In genomic region chr17:82097187-82097918, GRCh38 we compare ENCODE assay signal across 8 cellular contexts. TPM values are rescaled to one million over a fixed set of nuclear protein-coding genes. Genes with fewer than 3 reads are reported as not detected.
DNase-seq lines count a peak whose midpoint lies in the region; ATAC-seq, FAIRE-seq and TF ChIP-seq lines count a peak whose summit lies in the region.

No MANE protein-coding gene starts in this region.

- DNase-seq in CD4-positive, alpha-beta memory T cell: peak in 1 of 5 donors; percentile 24
- DNase-seq in GM19239 (ENCODE audit: insufficient read length, low spot score) (peak; percentile 70), LoVo (ENCODE audit: low spot score) (peak; percentile 21), globus pallidus (ENCODE audit: low spot score) (peak; percentile 29), pancreas (peak in 5 of 6 donors; percentile 42 to 87 (median 69)), NCI-H1105 treated with DMSO at 0.1 percent for 48 hours (lab: John Stamatoyannopoulos, UW) (no peak), SIG-M5 (lab: John Stamatoyannopoulos, UW) (no peak)
- DNase-seq in activated gamma-delta T cell treated with anti-CD3 and anti-CD28 coated beads, Interleukin-2, amount 50 U/mL, for 16 hours (ENCODE audit: low read depth): peak; percentile 27

- FAIRE-seq in GM19239 (lab: Jason Lieb, UNC) (peak; percentile 74), pancreas (lab: Jason Lieb, UNC) (no peak)

- peak overlapping the region; percentile 23 to 50 for H3K4me3 ChIP-seq in CD4-positive, alpha-beta memory T cell (ENCODE audit: low read length in 2 of 2)
- H3K4me3 ChIP-seq in pancreas: peak overlapping the region; percentile 81 to 84 (median 82)

- H3K27ac ChIP-seq in CD4-positive, alpha-beta memory T cell (ENCODE audit: low read depth, low read length): peak overlapping the region; percentile 78
- H3K27ac ChIP-seq in pancreas: peak overlapping the region; percentile 86 to 94 (median 90)

- WGBS in pancreas, 2 donors: 1 to 2% methylated on average over 32 to 77 of the region's 77 CpGs

- no peaks in the 10 kb centered on the region for H3K27me3 ChIP-seq in CD4-positive, alpha-beta memory T cell (ENCODE audit: insufficient read depth, low read length)
- no peaks in the 10 kb centered on the region for H3K27me3 ChIP-seq in pancreas

- CTCF ChIA-PET in CD4-positive, alpha-beta memory T cell (lab: Charles Lee; ENCODE audit: partially characterized antibody): interaction anchor here (0.6 to 1.8 kb wide), 2 partner anchors 9 to 30 kb away, joined by 4 to 7 read pairs; no protein-coding TSS in a partner anchor

- peak in 3 of 4 donors; percentile 7 to 32 (median 9) for ATAC-seq in pancreas

- no peaks in the 10 kb centered on the region for H3K9me3 ChIP-seq in CD4-positive, alpha-beta memory T cell (ENCODE audit: control insufficient read depth in 1 of 2, low read length in 2 of 2)
- H3K9me3 ChIP-seq in pancreas: no peaks in the 10 kb centered on the region

- H3K4me1 Mint-ChIP-seq in CD4-positive, alpha-beta memory T cell: peaks cover 0 to 20% (median 2%) of the 10 kb centered on the region in 4 donors

- H3K4me1 ChIP-seq in CD4-positive, alpha-beta memory T cell (ENCODE audit: insufficient read depth, low read length): peaks cover 20% of the 10 kb centered on the region
- H3K4me1 ChIP-seq in pancreas: peaks cover 9 to 23% (median 10%) of the 10 kb centered on the region in 3 donors

- H3K36me3 ChIP-seq in CD4-positive, alpha-beta memory T cell (ENCODE audit: insufficient read depth, low read length): peaks cover 6% of the 10 kb centered on the region
- peaks cover 5 to 15% (median 10%) of the 10 kb centered on the region in 3 donors for H3K36me3 ChIP-seq in pancreas

- intact Hi-C loops in CD4-positive, alpha-beta memory T cell (cut with micrococcal nuclease): loop anchor here (5.0 kb wide), 3 partner anchors 45 to 415 kb away; partner anchors contain the start of genes ARL16, CENPX, GPS1 and HGS
- intact Hi-C loops in pancreas (cut with DNase I): no loop called here

- POLR2A ChIA-PET in CD4-positive, alpha-beta memory T cell (lab: Charles Lee; ENCODE audit: partially characterized antibody): interaction anchor here (0.6 to 3.6 kb wide), 13 partner anchors 10 to 119 kb away, joined by 3 to 50 read pairs (median 8); partner anchors contain the start of genes DCXR, DUS1L and RAC3

- TF ChIP-seq CTCF in pancreas (IDR thresholded peaks at IDR 0.05): no peak

- peak overlapping the region in 3 of 7 donors; percentile 22 to 55 (median 29) for H3K27ac Mint-ChIP-seq in CD4-positive, alpha-beta memory T cell

- H3K9me3 Mint-ChIP-seq in CD4-positive, alpha-beta memory T cell: no peaks in the 10 kb centered on the region

- H3K36me3 Mint-ChIP-seq in CD4-positive, alpha-beta memory T cell: peaks cover 3% of the 10 kb centered on the region in 2 donors

- peak overlapping the region in 7 of 8 donors; percentile 34 to 75 (median 63) for H3K4me3 Mint-ChIP-seq in CD4-positive, alpha-beta memory T cell

- no peaks in the 10 kb centered on the region for H3K27me3 Mint-ChIP-seq in CD4-positive, alpha-beta memory T cell

RNA-seq across cellular contexts. Expression of gene FASN, which starts 0.7 kb away (rescaled TPM):
- total RNA-seq in CD4-positive, alpha-beta memory T cell: 10 to 100 TPM; 26.5 to 27.7 TPM
- polyA plus RNA-seq in CD4-positive, alpha-beta memory T cell: 1 to 10 TPM in 1 of 2 donors, under 1 TPM in 1; 0.03 to 3.5 TPM
- total RNA-seq in pancreas: 10 to 100 TPM; 12.4 to 69.4 (median 31.5) TPM
- polyA plus RNA-seq in pancreas: 10 to 100 TPM; 31.8 to 50.2 TPM

RNA-seq across cellular contexts. Expression of gene DUS1L, which starts 31.7 kb away (rescaled TPM):
- total RNA-seq in CD4-positive, alpha-beta memory T cell: 100 to 1,000 TPM; 139 to 141 TPM
- polyA plus RNA-seq in CD4-positive, alpha-beta memory T cell: 100 to 1,000 TPM in 1 of 2 donors, 10 to 100 TPM in 1; 48.1 to 138 TPM
- 10 to 100 TPM; 56.0 to 89.2 (median 63.7) TPM for total RNA-seq in pancreas
- 100 to 1,000 TPM; 138 to 186 TPM for polyA plus RNA-seq in pancreas

RNA-seq across cellular contexts. Expression of gene GPS1, which starts 45.7 kb away (rescaled TPM):
- 10 to 100 TPM; 85.1 to 89.0 TPM for total RNA-seq in CD4-positive, alpha-beta memory T cell
- polyA plus RNA-seq in CD4-positive, alpha-beta memory T cell: 100 to 1,000 TPM; 139 to 148 TPM
- total RNA-seq in pancreas: 10 to 100 TPM; 43.0 to 61.9 (median 49.1) TPM
- 100 to 1,000 TPM; 142 to 149 TPM for polyA plus RNA-seq in pancreas

RNA-seq across cellular contexts. Expression of gene RFNG, which starts 45.7 kb away (rescaled TPM):
- 10 to 100 TPM; 37.6 to 44.0 TPM for total RNA-seq in CD4-positive, alpha-beta memory T cell
- 1 to 10 TPM; 6.2 to 8.2 TPM for polyA plus RNA-seq in CD4-positive, alpha-beta memory T cell
- 10 to 100 TPM; 18.2 to 30.8 (median 28.4) TPM for total RNA-seq in pancreas
- 10 to 100 TPM; 57.9 to 59.1 TPM for polyA plus RNA-seq in pancreas

RNA-seq across cellular contexts. Expression of gene DCXR, which starts 59.9 kb away (rescaled TPM):
- 10 to 100 TPM; 65.9 to 68.2 TPM for total RNA-seq in CD4-positive, alpha-beta memory T cell
- 100 to 1,000 TPM; 118 to 164 TPM for polyA plus RNA-seq in CD4-positive, alpha-beta memory T cell
- 10 to 100 TPM; 34.8 to 87.4 (median 51.1) TPM for total RNA-seq in pancreas
- 100 to 1,000 TPM in 1 of 2 donors, 10 to 100 TPM in 1; 86.7 to 108 TPM for polyA plus RNA-seq in pancreas

Comparison
In these comparisons a context has a peak if more than half of its experiments do, and no peak if none do; other contexts are left out.
1. DNase-seq: peak in GM19239 (single experiment), LoVo (single experiment), activated gamma-delta T cell treated with anti-CD3 and anti-CD28 coated beads, Interleukin-2, amount 50 U/mL, for 16 hours (single experiment), globus pallidus (single experiment) and pancreas (5 of 6); none in NCI-H1105 treated with DMSO at 0.1 percent for 48 hours (single experiment) and SIG-M5 (single experiment).